ENCODE assay signal across 11 cellular contexts in the genomic region with DNA sequence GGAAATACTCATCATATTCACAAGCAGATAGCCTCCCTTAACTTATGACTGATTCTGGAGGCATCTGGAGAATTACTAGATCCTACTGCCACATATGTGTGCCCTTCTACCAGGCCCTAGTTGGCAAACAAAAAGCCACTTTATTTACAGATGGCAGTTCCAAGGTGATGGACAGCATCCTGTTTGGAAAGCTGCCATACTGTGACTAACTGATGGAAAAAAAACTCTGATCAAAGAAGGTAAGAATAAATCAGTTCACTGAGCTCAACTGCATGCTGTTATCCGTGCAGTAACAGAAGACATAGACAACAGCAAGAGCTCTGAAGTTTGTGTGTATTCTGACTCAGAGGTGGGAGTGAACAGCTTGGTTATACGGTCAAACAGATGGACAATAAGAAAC.
DNase-seq lines count a peak whose midpoint lies in the region; ATAC-seq, FAIRE-seq and TF ChIP-seq lines count a peak whose summit lies in the region.
"Had no signal": no experiment of that assay in that cellular context is flagged by ENCODE, and none has a peak within 500 bp of the region (broad histone marks: within the 10 kb centered on the region; RNA-seq: fewer than 3 reads in every experiment).

No MANE protein-coding gene starts in this region.

- H2AFZ ChIP-seq in keratinocyte (ENCODE audit: control insufficient read depth, low read length) (no peak overlapping the region), GM23338 (no peak overlapping the region)

- DNase-seq in HPDE6-E6E7 (ENCODE audit: extremely low spot score), result peak; percentile 34
- peak; percentile 41 to 69 (median 52) for DNase-seq in adrenal gland
- DNase-seq in keratinocyte (ENCODE audit: low read depth, low spot score), result no peak
- no peak for DNase-seq in effector CD4-positive, alpha-beta T cell
- no peak for DNase-seq in tibial artery
- DNase-seq in GM23338 (ENCODE audit: low spot score), result no peak
- DNase-seq: activated naive CD8-positive, alpha-beta T cell treated with anti-CD3 and anti-CD28 coated beads, Interleukin-2, amount 10 ng/mL, durations not matched to agents 7 days and 5 days; NCI-H526 treated with DMSO at 0.1 percent for 48 hours had no signal

- no peaks in the 10 kb centered on the region for H3K9me1 ChIP-seq in keratinocyte (ENCODE audit: control insufficient read depth, extremely low read depth, insufficient read depth, low read length)

- H3K4me2 ChIP-seq in keratinocyte (ENCODE audit: control insufficient read depth, extremely low read depth, insufficient read depth, low read depth, low read length) (no peak overlapping the region), GM23338 (no peak overlapping the region)

- TF ChIP-seq CTCF in C4-2B (conservative IDR thresholded peaks at IDR 0.05), result no peak
- no peak for TF ChIP-seq CTCF in adrenal gland (IDR thresholded peaks at IDR 0.05)
- no peak for TF ChIP-seq CTCF in keratinocyte (optimal IDR thresholded peaks at IDR 0.05 in 1 of 3, IDR thresholded peaks at IDR 0.05 in 1 of 3, conservative IDR thresholded peaks at IDR 0.05 in 1 of 3; ENCODE audit: extremely low read depth in 1 of 3, insufficient read depth in 2 of 3, low read length in 3 of 3)
- no peak for TF ChIP-seq CTCF in tibial artery (IDR thresholded peaks at IDR 0.05)
- TF ChIP-seq CTCF in GM23338 (conservative IDR thresholded peaks at IDR 0.05; ENCODE audit: low read depth in 2 of 2), result no peak

- peak overlapping the region; percentile 47 for H3K27ac ChIP-seq in C4-2B
- peak overlapping the region in 2 of 5 donors; percentile 29 to 53 for H3K27ac ChIP-seq in adrenal gland
- H3K27ac ChIP-seq in keratinocyte (ENCODE audit: control insufficient read depth, insufficient read depth, low read length), result no peak overlapping the region
- H3K27ac ChIP-seq in tibial artery, result no peak overlapping the region
- no peak overlapping the region for H3K27ac ChIP-seq in GM23338 (ENCODE audit: low read depth)

- H3K27me3 ChIP-seq in adrenal gland (no peaks in the 10 kb centered on the region), keratinocyte (ENCODE audit: control insufficient read depth, extremely low read depth, insufficient read depth, low read length) (no peaks in the 10 kb centered on the region), tibial artery (no peaks in the 10 kb centered on the region), GM23338 (ENCODE audit: insufficient read depth) (no peaks in the 10 kb centered on the region)

- no peak overlapping the region for H3K4me3 Mint-ChIP-seq in GM23338
- H3K4me3 Mint-ChIP-seq: activated naive CD8-positive, alpha-beta T cell treated with anti-CD3 and anti-CD28 coated beads, Interleukin-2, amount 10 ng/mL, durations not matched to agents 7 days and 5 days had no signal

- H4K20me1 ChIP-seq in keratinocyte (ENCODE audit: control insufficient read depth, extremely low read depth, insufficient read depth, low read length), result no peaks in the 10 kb centered on the region
- no peaks in the 10 kb centered on the region for H4K20me1 ChIP-seq in GM23338 (replicated peaks; ENCODE audit: insufficient read depth)

- dilution Hi-C loops in keratinocyte (cut with MboI; ENCODE audit: extremely low pct_ligation_motif_present, low sequenced_read_pairs), result no loop called here

- ATAC-seq in HG03280 (IDR thresholded peaks at IDR 0.05; ENCODE audit: unreplicated experiment), result no peak
- no peak for ATAC-seq in GM23338

- H3K9me2 ChIP-seq in GM23338 (ENCODE audit: insufficient read depth), result peaks cover 2% of the 10 kb centered on the region

- peaks cover 0 to 9% (median 0%) of the 10 kb centered on the region in 3 donors for H3K9me3 ChIP-seq in adrenal gland (replicated peaks in 1 of 3)
- H3K9me3 ChIP-seq in keratinocyte (ENCODE audit: control insufficient read depth, low read depth, low read length), result no peaks in the 10 kb centered on the region
- H3K9me3 ChIP-seq in tibial artery, result peaks cover 0 to 19% (median 0%) of the 10 kb centered on the region in 3 donors

- intact Hi-C loops in adrenal gland (cut with DNase I), result no loop called here
- intact Hi-C loops in tibial artery (cut with DNase I; ENCODE audit: low total_unique reads), result no loop called here

- peaks cover 2% of the 10 kb centered on the region; the same call in 1 of the 3 replicates for H3K4me1 Mint-ChIP-seq in GM23338
- H3K4me1 Mint-ChIP-seq: activated naive CD8-positive, alpha-beta T cell treated with anti-CD3 and anti-CD28 coated beads, Interleukin-2, amount 10 ng/mL, durations not matched to agents 7 days and 5 days had no signal

- no peaks in the 10 kb centered on the region for H3K36me3 ChIP-seq in adrenal gland (replicated peaks in 1 of 2)
- H3K36me3 ChIP-seq in keratinocyte (ENCODE audit: control insufficient read depth in 2 of 2, extremely low read depth in 1 of 2, insufficient read depth in 2 of 2, low read length in 2 of 2), result no peaks in the 10 kb centered on the region
- H3K36me3 ChIP-seq in tibial artery, result peaks cover 16 to 53% (median 29%) of the 10 kb centered on the region in 3 donors
- no peaks in the 10 kb centered on the region for H3K36me3 ChIP-seq in GM23338 (ENCODE audit: insufficient read depth)

- peaks cover 31% of the 10 kb centered on the region; the same call in 2 of the 3 replicates for H3K36me3 Mint-ChIP-seq in GM23338 (ENCODE audit: low read depth)

- no peak for TF ChIP-seq POLR2A in adrenal gland (IDR thresholded peaks at IDR 0.05)

- H3K27me3 Mint-ChIP-seq in GM23338 (ENCODE audit: insufficient read depth, low read depth, poor library complexity), result no peaks in the 10 kb centered on the region
- H3K27me3 Mint-ChIP-seq: activated naive CD8-positive, alpha-beta T cell treated with anti-CD3 and anti-CD28 coated beads, Interleukin-2, amount 10 ng/mL, durations not matched to agents 7 days and 5 days had no signal

- H3K4me1 ChIP-seq in adrenal gland (replicated peaks in 1 of 2), result peaks cover 0 to 8% of the 10 kb centered on the region in 2 donors
- H3K4me1 ChIP-seq in keratinocyte (ENCODE audit: control insufficient read depth, extremely low read depth, insufficient read depth, low read length), result no peaks in the 10 kb centered on the region
- H3K4me1 ChIP-seq in tibial artery, result no peaks in the 10 kb centered on the region
- H3K4me1 ChIP-seq in GM23338 (ENCODE audit: insufficient read depth), result no peaks in the 10 kb centered on the region

- H3K9me3 Mint-ChIP-seq in GM23338, result peaks cover 22% of the 10 kb centered on the region

- no peaks in the 10 kb centered on the region for H3F3A ChIP-seq in GM23338 (replicated peaks; ENCODE audit: low read depth)

- peak; percentile 34 for FAIRE-seq in keratinocyte (lab: Jason Lieb, UNC)
- FAIRE-seq: G401.6 had no signal

- no peak overlapping the region for H3K27ac Mint-ChIP-seq in GM23338
- H3K27ac Mint-ChIP-seq: activated naive CD8-positive, alpha-beta T cell treated with anti-CD3 and anti-CD28 coated beads, Interleukin-2, amount 10 ng/mL, durations not matched to agents 7 days and 5 days had no signal

- H3K9ac ChIP-seq in keratinocyte (ENCODE audit: control insufficient read depth, extremely low read depth, insufficient read depth, low read length), result no peak overlapping the region

- no peaks in the 10 kb centered on the region for H3K79me2 ChIP-seq in keratinocyte (ENCODE audit: control insufficient read depth, insufficient read depth, low read length)
- no peaks in the 10 kb centered on the region for H3K79me2 ChIP-seq in GM23338 (replicated peaks; ENCODE audit: insufficient read depth)

- WGBS in adrenal gland, 4 donors, result 35 to 48% (median 45%) methylated on average over 2 of the region's 2 CpGs

- no peak overlapping the region for H3K4me3 ChIP-seq in adrenal gland
- H3K4me3 ChIP-seq in keratinocyte (ENCODE audit: control insufficient read depth in 2 of 3, extremely low read depth in 1 of 3, insufficient read depth in 2 of 3, low read depth in 1 of 3, low read length in 3 of 3), result no peak overlapping the region
- no peak overlapping the region for H3K4me3 ChIP-seq in tibial artery
- H3K4me3 ChIP-seq in GM23338, result no peak overlapping the region

TF ChIP-seq in GM23338, 12 proteins besides CTCF, POLR2A, EP300 and RAD21:
- no peak for TF ChIP-seq POLR2AphosphoS5 (IDR thresholded peaks at IDR 0.05; ENCODE audit: low read depth)

Comparison
In these comparisons a context has a peak if more than half of its experiments do, and no peak if none do; other contexts are left out.
1. DNase-seq: peak in HPDE6-E6E7 (single experiment) and adrenal gland (7 of 7); none in keratinocyte (single experiment), effector CD4-positive, alpha-beta T cell (single experiment), tibial artery (0 of 2) and GM23338 (single experiment).